9 cellular contexts compared by ENCODE assay signal in genomic region chr10:128263891-128264688, GRCh38.
DNase-seq lines count a peak whose midpoint lies in the region; ATAC-seq and TF ChIP-seq lines count a peak whose summit lies in the region.
"Had no signal": no experiment of that assay in that cellular context is flagged by ENCODE, and none has a peak within 500 bp of the region (broad histone marks: within the 10 kb centered on the region; RNA-seq: fewer than 3 reads in every experiment).

No MANE protein-coding gene starts in this region.

- no peak for TF ChIP-seq EP300 in neural cell (conservative IDR thresholded peaks at IDR 0.05; ENCODE audit: poor library complexity, severe bottlenecking)
- TF ChIP-seq EP300 in transverse colon (IDR thresholded peaks at IDR 0.05; ENCODE audit: low read depth): no peak

- H3K36me3 Mint-ChIP-seq in Caco-2 (ENCODE audit: insufficient read depth, unreplicated experiment): no peaks in the 10 kb centered on the region
- H3K36me3 Mint-ChIP-seq in activated CD8-positive, alpha-beta T cell treated with anti-CD3 and anti-CD28 coated beads, Interleukin-2, amount 10 ng/mL, durations not matched to agents 7 days and 5 days (ENCODE audit: low read depth): no peaks in the 10 kb centered on the region

- intact Hi-C loops in Caco-2 (cut with micrococcal nuclease; ENCODE audit: unreplicated experiment) (loop anchor here (10.0 kb wide), 1 partner anchor 601 kb away; no protein-coding TSS in a partner anchor), transverse colon (cut with DNase I; ENCODE audit: low total_unique reads) (no loop called here)

- 29% methylated on average over 13 of the region's 13 CpGs for WGBS in transverse colon (ENCODE audit: low coverage in 1 of 2), 2 donors

- BruUV-seq in Caco-2 (replicated peaks; lab: Mats Ljungman, UMichigan): no TSS peak

- POLR2A ChIA-PET in Caco-2 (lab: Charles Lee): no interaction called here
- POLR2A ChIA-PET in activated CD8-positive, alpha-beta T cell treated with anti-CD3 and anti-CD28 coated beads, Interleukin-2, amount 10 ng/mL, durations not matched to agents 7 days and 5 days (lab: Charles Lee): no interaction called here

- H3K79me2 ChIP-seq in neural cell (replicated peaks; ENCODE audit: insufficient read depth, low read length): no peaks in the 10 kb centered on the region

- no peaks in the 10 kb centered on the region for H3K9me2 ChIP-seq in neural cell (ENCODE audit: insufficient read depth, low read length)

- H3F3A ChIP-seq in neural cell (ENCODE audit: insufficient read depth, low read length, poor library complexity, severe bottlenecking): no peaks in the 10 kb centered on the region

- no peak overlapping the region for H3K27ac Mint-ChIP-seq in Caco-2 (ENCODE audit: unreplicated experiment)
- no peak overlapping the region for H3K27ac Mint-ChIP-seq in activated CD8-positive, alpha-beta T cell treated with anti-CD3 and anti-CD28 coated beads, Interleukin-2, amount 10 ng/mL, durations not matched to agents 7 days and 5 days
- H3K27ac Mint-ChIP-seq: stimulated activated naive CD8-positive, alpha-beta T cell treated with anti-CD3 and anti-CD28 coated beads, Interleukin-15, Interleukin-2, amounts not matched to agents 100 ng/mL and 50 ng/mL, for 24 hours had no signal

- H2AFZ ChIP-seq in neural cell (ENCODE audit: low read depth, low read length): no peak overlapping the region

- TF ChIP-seq RAD21 in neural cell (conservative IDR thresholded peaks at IDR 0.05): peak; percentile 78

- no peak overlapping the region for H3K4me2 ChIP-seq in neural cell (ENCODE audit: low read length)

- no peak overlapping the region for H3K27ac ChIP-seq in neural cell (ENCODE audit: low read length)
- H3K27ac ChIP-seq in transverse colon: no peak overlapping the region

- H3K4me1 ChIP-seq in Caco-2 (no peaks in the 10 kb centered on the region), transverse colon (no peaks in the 10 kb centered on the region)

- no peak overlapping the region for H3K9ac ChIP-seq in neural cell (ENCODE audit: low read length)

- in situ Hi-C loops in transverse colon (cut with MboI; ENCODE audit: low pct_ligation_motif_present in 1 of 4, low pct_unique_long_range_greater_than_20kb in 1 of 4, low sequenced_read_pairs in 3 of 4): no loop called here

- CTCF ChIA-PET in Caco-2 (lab: Charles Lee): interaction anchor here (0.7 kb wide), 1 partner anchor 1741 kb away, joined by 5 read pairs; no protein-coding TSS in a partner anchor
- CTCF ChIA-PET in activated CD8-positive, alpha-beta T cell treated with anti-CD3 and anti-CD28 coated beads, Interleukin-2, amount 10 ng/mL, durations not matched to agents 7 days and 5 days (lab: Charles Lee): interaction anchor here (0.6 to 4.9 kb wide), 7 partner anchors 10 to 225 kb away, joined by 3 to 15 read pairs (median 3); no protein-coding TSS in a partner anchor

- no peak for ATAC-seq in activated CD8-positive, alpha-beta T cell treated with anti-CD3 and anti-CD28 coated beads, Interleukin-2, amount 10 ng/mL, durations not matched to agents 7 days and 5 days

- peaks cover 15% of the 10 kb centered on the region for H3K27me3 Mint-ChIP-seq in Caco-2 (ENCODE audit: insufficient read depth, unreplicated experiment)
- H3K27me3 Mint-ChIP-seq in activated CD8-positive, alpha-beta T cell treated with anti-CD3 and anti-CD28 coated beads, Interleukin-2, amount 10 ng/mL, durations not matched to agents 7 days and 5 days (ENCODE audit: low read depth): peaks cover 28% of the 10 kb centered on the region

- H3K4me1 Mint-ChIP-seq in Caco-2 (ENCODE audit: low read depth, unreplicated experiment): no peaks in the 10 kb centered on the region
- no peaks in the 10 kb centered on the region for H3K4me1 Mint-ChIP-seq in activated CD8-positive, alpha-beta T cell treated with anti-CD3 and anti-CD28 coated beads, Interleukin-2, amount 10 ng/mL, durations not matched to agents 7 days and 5 days (ENCODE audit: low read depth)

- no peaks in the 10 kb centered on the region for H3K27me3 ChIP-seq in Caco-2 (replicated peaks; ENCODE audit: control insufficient read depth, insufficient read depth, low read length)
- H3K27me3 ChIP-seq in neural cell (ENCODE audit: insufficient read depth, low read depth, low read length): no peaks in the 10 kb centered on the region
- peaks cover 51% of the 10 kb centered on the region for H3K27me3 ChIP-seq in transverse colon

- H3K36me3 ChIP-seq in Caco-2 (ENCODE audit: control insufficient read depth, insufficient read depth, low read length) (no peaks in the 10 kb centered on the region), neural cell (ENCODE audit: insufficient read depth, low read length) (no peaks in the 10 kb centered on the region), transverse colon (no peaks in the 10 kb centered on the region)

- H4K20me1 ChIP-seq in neural cell (ENCODE audit: insufficient read depth): no peaks in the 10 kb centered on the region

- no peak overlapping the region for H3K4me3 Mint-ChIP-seq in Caco-2 (ENCODE audit: unreplicated experiment)
- no peak overlapping the region for H3K4me3 Mint-ChIP-seq in activated CD8-positive, alpha-beta T cell treated with anti-CD3 and anti-CD28 coated beads, Interleukin-2, amount 10 ng/mL, durations not matched to agents 7 days and 5 days
- H3K4me3 Mint-ChIP-seq: stimulated activated naive CD8-positive, alpha-beta T cell treated with anti-CD3 and anti-CD28 coated beads, Interleukin-15, Interleukin-2, amounts not matched to agents 100 ng/mL and 50 ng/mL, for 24 hours had no signal

- TF ChIP-seq CTCF in Caco-2 (IDR thresholded peaks at IDR 0.05; ENCODE audit: insufficient read depth in 1 of 2, low read depth in 1 of 2, low read length in 1 of 2, severe bottlenecking in 1 of 2, unreplicated experiment in 1 of 2) (peak; percentile 66 to 77), GM20000 (IDR thresholded peaks at IDR 0.05; ENCODE audit: extremely low read depth, missing control alignments) (peak; percentile 68), neural cell (IDR thresholded peaks at IDR 0.05; ENCODE audit: poor library complexity, severe bottlenecking) (peak; percentile 79), transverse colon (IDR thresholded peaks at IDR 0.05) (peak; percentile 37 to 57 (median 45))

- DNase-seq in Caco-2: peak; percentile 66 to 69
- peak; percentile 54 for DNase-seq in GM20000 (ENCODE audit: low spot score)
- peak; percentile 40 for DNase-seq in NCI-H2196 (lab: John Stamatoyannopoulos, UW; ENCODE audit: unreplicated experiment)
- peak; percentile 73 for DNase-seq in activated CD8-positive, alpha-beta T cell treated with anti-CD3 and anti-CD28 coated beads, Interleukin-2, amount 10 ng/mL, durations not matched to agents 7 days and 5 days
- peak; percentile 30 to 50 for DNase-seq in erythroblast (lab: John Stamatoyannopoulos, UW)
- peak; percentile 62 for DNase-seq in transverse colon
- no peak for DNase-seq in cortex of kidney (lab: John Stamatoyannopoulos, UW)

- H3K4me3 ChIP-seq in Caco-2 (ENCODE audit: low read depth, low read length): no peak overlapping the region
- H3K4me3 ChIP-seq in neural cell (ENCODE audit: low read length): no peak overlapping the region
- no peak overlapping the region for H3K4me3 ChIP-seq in transverse colon

- H3K9me3 Mint-ChIP-seq in Caco-2 (ENCODE audit: unreplicated experiment): no peaks in the 10 kb centered on the region
- H3K9me3 Mint-ChIP-seq in activated CD8-positive, alpha-beta T cell treated with anti-CD3 and anti-CD28 coated beads, Interleukin-2, amount 10 ng/mL, durations not matched to agents 7 days and 5 days (ENCODE audit: insufficient read depth): no peaks in the 10 kb centered on the region
- H3K9me3 Mint-ChIP-seq: stimulated activated naive CD8-positive, alpha-beta T cell treated with anti-CD3 and anti-CD28 coated beads, Interleukin-15, Interleukin-2, amounts not matched to agents 100 ng/mL and 50 ng/mL, for 24 hours had no signal

- TF ChIP-seq POLR2A in erythroblast (IDR thresholded peaks at IDR 0.05; ENCODE audit: low read length): no peak
- no peak for TF ChIP-seq POLR2A in transverse colon (IDR thresholded peaks at IDR 0.05)

- H3K9me3 ChIP-seq in Caco-2 (no peaks in the 10 kb centered on the region), neural cell (ENCODE audit: low read length) (no peaks in the 10 kb centered on the region), transverse colon (no peaks in the 10 kb centered on the region)

TF ChIP-seq in neural cell, 6 proteins besides CTCF, POLR2A, EP300 and RAD21:
- TF ChIP-seq REST (IDR thresholded peaks at IDR 0.05; ENCODE audit: borderline replicate concordance): no peak
- peak; percentile 79 for TF ChIP-seq SMC3 (conservative IDR thresholded peaks at IDR 0.05; ENCODE audit: poor library complexity)
